Comparison of ENCODE assay signal across 17 cellular contexts in genomic region chr6:35093783-35094182, GRCh38. TPM values are rescaled to one million over a fixed set of nuclear protein-coding genes. Genes with fewer than 3 reads are reported as not detected.
DNase-seq lines count a peak whose midpoint lies in the region; ATAC-seq and TF ChIP-seq lines count a peak whose summit lies in the region.
"Had no signal": no experiment of that assay in that cellular context is flagged by ENCODE, and none has a peak within 500 bp of the region (broad histone marks: within the 10 kb centered on the region; RNA-seq: fewer than 3 reads in every experiment).

No MANE protein-coding gene starts in this region.

- H3K36me3 Mint-ChIP-seq in HFFc6 (ENCODE audit: low read depth): 0 out of 2 replicates have a peak, but pooled peaks cover 5% of the 10 kb centered on the region

- no peak overlapping the region for H3K4me3 ChIP-seq in colonic mucosa
- no peak overlapping the region for H3K4me3 ChIP-seq in subcutaneous abdominal adipose tissue (ENCODE audit: low read depth in 1 of 5, low read length in 5 of 5)
- H3K4me3 ChIP-seq: HAP-1 had no signal

- H3K9me3 Mint-ChIP-seq in HFFc6: no peaks in the 10 kb centered on the region
- H3K9me3 Mint-ChIP-seq: CD14-positive monocyte had no signal

- intact Hi-C loops in colonic mucosa (cut with DNase I): no loop called here

- DNase-seq in HFFc6 (no peak), colonic mucosa (peak; percentile 14), islet precursor cell (peak; percentile 51), OCI-M1 (lab: John Stamatoyannopoulos, UW) (no peak), EL (no peak), glomerular visceral epithelial cell (ENCODE audit: extremely low spot score) (no peak)
- DNase-seq: ACHN, AML-193, COR-L47, NCI-H1105, NCI-H187, NCI-H526 treated with DMSO at 0.1 percent for 48 hours, SHP77 treated with DMSO at 0.1 percent for 48 hours had no signal

- 0 out of 2 replicates have a peak overlapping the region, but pooled peaks have one; percentile 39 for H3K27ac Mint-ChIP-seq in HFFc6
- H3K27ac Mint-ChIP-seq: CD14-positive monocyte had no signal

- H3K4me1 ChIP-seq in colonic mucosa (no peaks in the 10 kb centered on the region), subcutaneous abdominal adipose tissue (ENCODE audit: control insufficient read depth in 5 of 5, insufficient read depth in 5 of 5, low read length in 5 of 5) (peaks cover 10 to 54% (median 52%) of the 10 kb centered on the region in 5 donors)

- H3K4me3 Mint-ChIP-seq in HFFc6: no peak overlapping the region
- H3K4me3 Mint-ChIP-seq: CD14-positive monocyte had no signal

- peaks cover 91% of the 10 kb centered on the region for H3K4me1 Mint-ChIP-seq in HFFc6 (ENCODE audit: low read depth)
- H3K4me1 Mint-ChIP-seq: CD14-positive monocyte had no signal

- H3K27me3 ChIP-seq in colonic mucosa (no peaks in the 10 kb centered on the region), subcutaneous abdominal adipose tissue (ENCODE audit: control insufficient read depth in 5 of 5, insufficient read depth in 4 of 5, low read length in 5 of 5) (no peaks in the 10 kb centered on the region)

- H3K36me3 ChIP-seq in colonic mucosa: no peaks in the 10 kb centered on the region
- peaks cover 0 to 29% (median 18%) of the 10 kb centered on the region in 5 donors for H3K36me3 ChIP-seq in subcutaneous abdominal adipose tissue (ENCODE audit: control insufficient read depth in 5 of 5, insufficient read depth in 5 of 5, low read length in 5 of 5)

- H3K9ac ChIP-seq in colonic mucosa (ENCODE audit: low read depth in 2 of 2, low read length in 2 of 2) (no peak overlapping the region), subcutaneous abdominal adipose tissue (ENCODE audit: low read length in 5 of 5) (no peak overlapping the region)

- H3K9me3 ChIP-seq in colonic mucosa (no peaks in the 10 kb centered on the region), subcutaneous abdominal adipose tissue (ENCODE audit: control insufficient read depth in 5 of 5, low read length in 5 of 5) (no peaks in the 10 kb centered on the region)
- H3K9me3 ChIP-seq: HAP-1 had no signal

- ATAC-seq in HG03439 (IDR thresholded peaks at IDR 0.05; ENCODE audit: unreplicated experiment): no peak

- peaks cover 2% of the 10 kb centered on the region; the same call in 1 of the 2 replicates for H3K27me3 Mint-ChIP-seq in HFFc6 (ENCODE audit: insufficient read depth)

- H3K27ac ChIP-seq in colonic mucosa (no peak overlapping the region), subcutaneous abdominal adipose tissue (ENCODE audit: low read depth, low read length) (peak overlapping the region; percentile 86)

- TF ChIP-seq CTCF in HFFc6 (IDR thresholded peaks at IDR 0.05): no peak
- no peak for TF ChIP-seq CTCF in colonic mucosa (IDR thresholded peaks at IDR 0.05)

RNA-seq across cellular contexts. Expression of gene TCP11, which starts 47.4 kb away (rescaled TPM):
- under 1 TPM; 0.31 to 0.70 (median 0.37) TPM for total RNA-seq in HFFc6 (2021; fragmentation: NEBNext Ultra II Directional; extraction: Animal tissue kit (Norgen Biotek cat#: 25700))
- total RNA-seq in colonic mucosa: not detected

Comparison
In these comparisons a context has a peak if more than half of its experiments do, and no peak if none do; other contexts are left out.
1. DNase-seq: peak in colonic mucosa (single experiment) and islet precursor cell (single experiment); none in HFFc6 (single experiment), OCI-M1 (single experiment), EL (single experiment) and glomerular visceral epithelial cell (single experiment).